In genomic region chr17:37708616-37709212, GRCh38 we compare ENCODE assay signal across 2 cellular contexts.
TF ChIP-seq lines count a peak whose summit lies in the region.

No MANE protein-coding gene starts in this region.

TF ChIP-seq in GM12878, 131 proteins besides CTCF, POLR2A, EP300 and RAD21:
- no peak for TF ChIP-seq BACH1 (IDR thresholded peaks at IDR 0.05; ENCODE audit: borderline replicate concordance)
- no peak for TF ChIP-seq RBBP5 (conservative IDR thresholded peaks at IDR 0.05)
- TF ChIP-seq POU2F2 (IDR thresholded peaks at IDR 0.05; ENCODE audit: borderline replicate concordance, low read depth, low read length): no peak
- no peak for TF ChIP-seq NKRF (conservative IDR thresholded peaks at IDR 0.05)
- TF ChIP-seq DPF2 (IDR thresholded peaks at IDR 0.05): no peak
- no peak for TF ChIP-seq ZNF24 (IDR thresholded peaks at IDR 0.05)
- TF ChIP-seq POLR2AphosphoS5 (IDR thresholded peaks at IDR 0.05; ENCODE audit: low read length): no peak
- TF ChIP-seq ZNF207 (IDR thresholded peaks at IDR 0.05; ENCODE audit: borderline replicate concordance): no peak

TF ChIP-seq in liver, 16 proteins besides CTCF, POLR2A, EP300 and RAD21:
- no peak for TF ChIP-seq TAF1 (conservative IDR thresholded peaks at IDR 0.05)
- no peak for TF ChIP-seq FOXA1 (IDR thresholded peaks at IDR 0.05)
- no peak for TF ChIP-seq GABPA (IDR thresholded peaks at IDR 0.05 in 1 of 2, conservative IDR thresholded peaks at IDR 0.05 in 1 of 2)
- TF ChIP-seq NR2F2 (IDR thresholded peaks at IDR 0.05): no peak
- TF ChIP-seq ATF3 (IDR thresholded peaks at IDR 0.05): no peak
- peak; percentile 46 to 70 for TF ChIP-seq HNF4A (conservative IDR thresholded peaks at IDR 0.05)
- no peak for TF ChIP-seq FOXA2 (IDR thresholded peaks at IDR 0.05)
- TF ChIP-seq EGR1 (IDR thresholded peaks at IDR 0.05; ENCODE audit: low read depth in 2 of 2): peak in 1 of 2 donors; percentile 33
- peak in 1 of 2 donors; percentile 84 for TF ChIP-seq JUND (IDR thresholded peaks at IDR 0.05)
- TF ChIP-seq RXRA (IDR thresholded peaks at IDR 0.05): peak; percentile 69 to 82
- TF ChIP-seq REST (IDR thresholded peaks at IDR 0.05): peak; percentile 40
- TF ChIP-seq MAX (IDR thresholded peaks at IDR 0.05): peak; percentile 53
- TF ChIP-seq SP1 (IDR thresholded peaks at IDR 0.05): peak; percentile 20
- TF ChIP-seq ZBTB33 (IDR thresholded peaks at IDR 0.05): no peak
- TF ChIP-seq HNF4G (IDR thresholded peaks at IDR 0.05): no peak
- peak; percentile 92 for TF ChIP-seq YY1 (IDR thresholded peaks at IDR 0.05)
